ENCODE assay signal across 23 cellular contexts in genomic region chr4:79134767-79135166, GRCh38.
"Had no signal": no experiment of that assay in that cellular context is flagged by ENCODE, and none has a peak within 500 bp of the region (broad histone marks: within the 10 kb centered on the region; RNA-seq: fewer than 3 reads in every experiment).

No MANE protein-coding gene starts in this region.

- H3K4me3 Mint-ChIP-seq: natural killer cell; nephron; neural progenitor cell; stimulated activated effector memory CD8-positive, alpha-beta T cell treated with anti-CD3 and anti-CD28 coated beads, Interleukin-12 subunit alpha, Interleukin-12 subunit beta, amount 100 ng/mL, for 72 hours; stimulated activated naive B cell treated with anti-CD40 and anti-IgM and Interleukin-4, amounts not matched to agents 10 μg/mL and 1 μg/mL and 100 μg/mL, for 72 hours; stimulated activated naive CD8-positive, alpha-beta T cell treated with anti-CD3 and anti-CD28 coated beads, Interleukin-15, Interleukin-2, amounts not matched to agents 100 ng/mL and 50 ng/mL, for 24 hours had no signal

- H3K27me3 Mint-ChIP-seq: progenitor cell of endocrine pancreas; stimulated activated naive B cell treated with anti-CD40 and anti-IgM and Interleukin-4, amounts not matched to agents 10 μg/mL and 1 μg/mL and 100 μg/mL, for 72 hours; stimulated activated naive CD8-positive, alpha-beta T cell treated with anti-CD3 and anti-CD28 coated beads, Interleukin-15, Interleukin-2, amounts not matched to agents 100 ng/mL and 50 ng/mL, for 24 hours had no signal

- ATAC-seq: natural killer cell; psoas muscle; right cardiac atrium; right lobe of liver; stimulated activated effector memory CD8-positive, alpha-beta T cell treated with anti-CD3 and anti-CD28 coated beads, Interleukin-12 subunit alpha, Interleukin-12 subunit beta, amount 100 ng/mL, for 72 hours; stimulated activated naive B cell treated with anti-CD40 and anti-IgM and Interleukin-4, amounts not matched to agents 10 μg/mL and 1 μg/mL and 100 μg/mL, for 72 hours had no signal

- H3K27ac Mint-ChIP-seq: natural killer cell; nephron; neural progenitor cell; progenitor cell of endocrine pancreas; stimulated activated effector memory CD8-positive, alpha-beta T cell treated with anti-CD3 and anti-CD28 coated beads, Interleukin-12 subunit alpha, Interleukin-12 subunit beta, amount 100 ng/mL, for 72 hours; stimulated activated naive B cell treated with anti-CD40 and anti-IgM and Interleukin-4, amounts not matched to agents 10 μg/mL and 1 μg/mL and 100 μg/mL, for 72 hours; stimulated activated naive CD8-positive, alpha-beta T cell treated with anti-CD3 and anti-CD28 coated beads, Interleukin-15, Interleukin-2, amounts not matched to agents 100 ng/mL and 50 ng/mL, for 24 hours had no signal

- H3K36me3 Mint-ChIP-seq: neural progenitor cell; stimulated activated effector memory CD8-positive, alpha-beta T cell treated with anti-CD3 and anti-CD28 coated beads, Interleukin-12 subunit alpha, Interleukin-12 subunit beta, amount 100 ng/mL, for 72 hours; stimulated activated naive B cell treated with anti-CD40 and anti-IgM and Interleukin-4, amounts not matched to agents 10 μg/mL and 1 μg/mL and 100 μg/mL, for 72 hours had no signal

- H3K4me1 Mint-ChIP-seq: natural killer cell; nephron; neural progenitor cell; stimulated activated effector memory CD8-positive, alpha-beta T cell treated with anti-CD3 and anti-CD28 coated beads, Interleukin-12 subunit alpha, Interleukin-12 subunit beta, amount 100 ng/mL, for 72 hours; stimulated activated naive B cell treated with anti-CD40 and anti-IgM and Interleukin-4, amounts not matched to agents 10 μg/mL and 1 μg/mL and 100 μg/mL, for 72 hours had no signal

- H3K9me3 Mint-ChIP-seq: stimulated activated naive CD8-positive, alpha-beta T cell treated with anti-CD3 and anti-CD28 coated beads, Interleukin-15, Interleukin-2, amounts not matched to agents 100 ng/mL and 50 ng/mL, for 24 hours had no signal

- DNase-seq: natural killer cell; occipital lobe; ovary; posterior cingulate gyrus; psoas muscle; right cardiac atrium; right lobe of liver; sigmoid colon; small intestine; stimulated activated CD4-positive, alpha-beta T cell treated with anti-CD3 and anti-CD28 coated beads, Interleukin-1b, Interleukin-23, amount 100 ng/mL, for 48 hours; stimulated activated CD4-positive, alpha-beta T cell treated with anti-CD3 and anti-CD28 coated beads, Interleukin-4, amount 100 ng/mL, for 1 hour; stimulated activated CD4-positive, alpha-beta T cell treated with anti-CD3 and anti-CD28 coated beads, Interleukin-4, amount 100 ng/mL, for 4 hours; stimulated activated naive B cell treated with anti-CD40 and anti-IgM and Interleukin-4, amounts not matched to agents 10 μg/mL and 1 μg/mL and 100 μg/mL, for 72 hours; stimulated activated naive CD4-positive, alpha-beta T cell treated with Interleukin-2 at 50 U/mL for 16 hours; stomach; thyroid gland; trophoblast cell; upper lobe of left lung had no signal
